39 cellular contexts compared by ENCODE assay signal in genomic region chr10:52762088-52762487, GRCh38. TPM values are rescaled to one million over a fixed set of nuclear protein-coding genes. Genes with fewer than 3 reads are reported as not detected.
"Had no signal": no experiment of that assay in that cellular context is flagged by ENCODE, and none has a peak within 500 bp of the region (broad histone marks: within the 10 kb centered on the region; RNA-seq: fewer than 3 reads in every experiment).

No MANE protein-coding gene starts in this region.

- H3K36me3 Mint-ChIP-seq: activated CD4-positive, alpha-beta memory T cell treated with anti-CD3 and anti-CD28 coated beads for 36 hours; activated naive CD4-positive, alpha-beta T cell treated with anti-CD3 and anti-CD28 coated beads, Interleukin-2, amount 50 U/mL, for 72 hours; activated naive CD8-positive, alpha-beta T cell treated with anti-CD3 and anti-CD28 coated beads for 36 hours had no signal

- H3K36me3 ChIP-seq: adrenal gland, brain microvascular endothelial cell, breast epithelium had no signal

- H3K9me3 Mint-ChIP-seq: activated B cell treated with CpG ODN at 0.5 μM for 24 hours; activated CD4-positive, alpha-beta T cell treated with anti-CD3 and anti-CD28 coated beads, Interleukin-2, amount 10 ng/mL, durations not matched to agents 24 days and 14 days; activated CD8-positive, alpha-beta T cell treated with anti-CD3 and anti-CD28 coated beads for 36 hours; activated naive CD4-positive, alpha-beta T cell treated with anti-CD3 and anti-CD28 coated beads for 36 hours; activated naive CD8-positive, alpha-beta T cell treated with anti-CD3 and anti-CD28 coated beads for 36 hours; activated T-helper 1 cell treated with anti-CD3 and anti-CD28 coated beads, Interleukin-12 subunit alpha, Interleukin-12 subunit beta, Interleukin-2, Interleukin-4 antibody, amounts not matched to agents 30 ng/mL and 10 ng/mL and 1 ng/mL, durations not matched to agents 14 hours and 24 hours and 36 hours; T-helper 1 cell treated with Interleukin-12 subunit alpha and Interleukin-12 subunit beta and Interleukin-4 antibody, amounts not matched to agents 30 μg/mL and 1 μg/mL, for 36 hours; T-helper 2 cell treated with Interferon-gamma antibody and Interleukin-4, amounts not matched to agents 5 μg/mL and 100 μg/mL, for 36 hours had no signal

- H3K27me3 Mint-ChIP-seq: activated CD4-positive, alpha-beta memory T cell treated with anti-CD3 and anti-CD28 coated beads for 36 hours; activated CD4-positive, alpha-beta T cell treated with anti-CD3 and anti-CD28 coated beads, Interleukin-2, amount 10 ng/mL, durations not matched to agents 24 days and 14 days; activated CD8-positive, alpha-beta T cell treated with anti-CD3 and anti-CD28 coated beads for 36 hours; activated naive CD8-positive, alpha-beta T cell treated with anti-CD3 and anti-CD28 coated beads for 36 hours; activated T-helper 17 cell treated with anti-CD3 and anti-CD28 coated beads, Interleukin-2, amount 50 U/mL, for 72 hours had no signal

- H3K4me1 ChIP-seq: adrenal gland, body of pancreas, breast epithelium had no signal

- H3K4me3 Mint-ChIP-seq: activated B cell treated with CpG ODN at 0.5 μM for 24 hours; activated CD4-positive, alpha-beta memory T cell treated with anti-CD3 and anti-CD28 coated beads for 36 hours; activated CD4-positive, alpha-beta T cell treated with anti-CD3 and anti-CD28 coated beads, Interleukin-2, amount 10 ng/mL, durations not matched to agents 24 days and 14 days; activated CD8-positive, alpha-beta T cell treated with anti-CD3 and anti-CD28 coated beads for 36 hours; activated naive CD4-positive, alpha-beta T cell treated with anti-CD3 and anti-CD28 coated beads for 36 hours; activated naive CD8-positive, alpha-beta T cell treated with anti-CD3 and anti-CD28 coated beads for 36 hours; activated T-cell treated with anti-CD3 and anti-CD28 coated beads, Interleukin-2, amount 50 U/mL, for 4 hours; activated T-cell treated with anti-CD3 and anti-CD28 coated beads, Interleukin-2, amount 50 U/mL, for 72 hours; activated T-helper 1 cell treated with anti-CD3 and anti-CD28 coated beads, Interleukin-12 subunit alpha, Interleukin-12 subunit beta, Interleukin-2, Interleukin-4 antibody, amounts not matched to agents 30 ng/mL and 10 ng/mL and 1 ng/mL, durations not matched to agents 14 hours and 24 hours and 36 hours; activated T-helper 17 cell treated with anti-CD3 and anti-CD28 coated beads, Interleukin-2, amount 50 U/mL, for 72 hours; T-helper 1 cell treated with Interleukin-12 subunit alpha and Interleukin-12 subunit beta and Interleukin-4 antibody, amounts not matched to agents 30 μg/mL and 1 μg/mL, for 36 hours; T-helper 2 cell treated with Interferon-gamma antibody and Interleukin-4, amounts not matched to agents 5 μg/mL and 100 μg/mL, for 36 hours had no signal

- H3K27ac Mint-ChIP-seq: activated B cell treated with CpG ODN at 0.5 μM for 24 hours; activated CD4-positive, alpha-beta memory T cell treated with anti-CD3 and anti-CD28 coated beads for 36 hours; activated CD4-positive, alpha-beta T cell treated with anti-CD3 and anti-CD28 coated beads, Interleukin-2, amount 10 ng/mL, durations not matched to agents 24 days and 14 days; activated CD8-positive, alpha-beta T cell treated with anti-CD3 and anti-CD28 coated beads for 36 hours; activated naive CD4-positive, alpha-beta T cell treated with anti-CD3 and anti-CD28 coated beads for 36 hours; activated naive CD8-positive, alpha-beta T cell treated with anti-CD3 and anti-CD28 coated beads for 36 hours; activated T-cell treated with anti-CD3 and anti-CD28 coated beads, Interleukin-2, amount 50 U/mL, for 72 hours; activated T-helper 1 cell treated with anti-CD3 and anti-CD28 coated beads, Interleukin-12 subunit alpha, Interleukin-12 subunit beta, Interleukin-2, Interleukin-4 antibody, amounts not matched to agents 30 ng/mL and 10 ng/mL and 1 ng/mL, durations not matched to agents 14 hours and 24 hours and 36 hours; activated T-helper 17 cell treated with anti-CD3 and anti-CD28 coated beads, Interleukin-2, amount 50 U/mL, for 72 hours; T-helper 1 cell treated with Interleukin-12 subunit alpha and Interleukin-12 subunit beta and Interleukin-4 antibody, amounts not matched to agents 30 μg/mL and 1 μg/mL, for 36 hours; T-helper 2 cell treated with Interferon-gamma antibody and Interleukin-4, amounts not matched to agents 5 μg/mL and 100 μg/mL, for 36 hours had no signal

- DNase-seq: activated B cell treated with CpG ODN at 0.5 μM for 24 hours; activated CD4-positive, alpha-beta memory T cell treated with anti-CD3 and anti-CD28 coated beads for 36 hours; activated CD4-positive, alpha-beta T cell treated with anti-CD3 and anti-CD28 coated beads for 4 hours; activated CD4-positive, alpha-beta T cell treated with anti-CD3 and anti-CD28 coated beads, Interleukin-2, amount 10 ng/mL, durations not matched to agents 24 days and 14 days; activated CD4-positive, alpha-beta T cell treated with anti-CD3 and anti-CD28 coated beads, Interleukin-2, amount 50 U/mL, for 1 hour; activated CD4-positive, alpha-beta T cell treated with anti-CD3 and anti-CD28 coated beads, Interleukin-2, amount 50 U/mL, for 4 hours; activated CD4-positive, CD25-positive, alpha-beta regulatory T cell treated with anti-CD3 and anti-CD28 coated beads, Interleukin-2, amount 50 U/mL, for 72 hours; activated CD8-positive, alpha-beta memory T cell treated with anti-CD3 and anti-CD28 coated beads, Interleukin-2, amount 50 U/mL, for 4 hours; activated CD8-positive, alpha-beta T cell treated with anti-CD3 and anti-CD28 coated beads for 36 hours; activated effector memory CD4-positive, alpha-beta T cell treated with anti-CD3 and anti-CD28 coated beads, Interleukin-2, amount 50 U/mL, for 16 hours; activated gamma-delta T cell treated with Interleukin-2 at 50 U/mL for 16 hours; activated naive CD4-positive, alpha-beta T cell; activated naive CD4-positive, alpha-beta T cell treated with anti-CD3 and anti-CD28 coated beads for 36 hours; activated naive CD4-positive, alpha-beta T cell treated with anti-CD3 and anti-CD28 coated beads, Interleukin-2, amount 50 U/mL, for 16 hours; activated naive CD8-positive, alpha-beta T cell treated with anti-CD3 and anti-CD28 coated beads for 36 hours; activated T-cell treated with anti-CD3 and anti-CD28 coated beads for 4 hours; activated T-cell treated with anti-CD3 and anti-CD28 coated beads, Interleukin-2, amount 50 U/mL, for 1 hour; activated T-cell treated with anti-CD3 and anti-CD28 coated beads, Interleukin-2, amount 50 U/mL, for 4 hours; activated T-cell treated with anti-CD3 and anti-CD28 coated beads, Interleukin-2, amount 50 U/mL, for 72 hours; adrenal gland; amniotic stem cell; aorta; body of pancreas; brain microvascular endothelial cell; central memory CD4-positive, alpha-beta T cell; T-helper 1 cell; T-helper 2 cell; T-helper 9 cell had no signal

- FAIRE-seq: astrocyte, TTC549 had no signal

- H3K9me3 ChIP-seq: adrenal gland, body of pancreas, breast epithelium had no signal

- H3K4me1 Mint-ChIP-seq: activated B cell treated with CpG ODN at 0.5 μM for 24 hours; activated CD4-positive, alpha-beta T cell treated with anti-CD3 and anti-CD28 coated beads, Interleukin-2, amount 10 ng/mL, durations not matched to agents 24 days and 14 days; activated naive CD8-positive, alpha-beta T cell treated with anti-CD3 and anti-CD28 coated beads for 36 hours; activated T-helper 17 cell treated with anti-CD3 and anti-CD28 coated beads, Interleukin-2, amount 50 U/mL, for 72 hours had no signal

- H3K27me3 ChIP-seq: adrenal gland, body of pancreas, brain microvascular endothelial cell, breast epithelium had no signal

- H3K27ac ChIP-seq: adrenal gland, body of pancreas, brain microvascular endothelial cell, breast epithelium, VCaP had no signal

- H3K4me3 ChIP-seq: adrenal gland, body of pancreas, breast epithelium had no signal

RNA-seq across cellular contexts. Expression of gene MBL2, which starts 10.5 kb away (rescaled TPM):
- total RNA-seq: activated B cell treated with CpG ODN at 0.5 μM for 24 hours; activated CD4-positive, alpha-beta memory T cell treated with anti-CD3 and anti-CD28 coated beads for 36 hours; activated CD4-positive, alpha-beta T cell treated with anti-CD3 and anti-CD28 coated beads, Interleukin-2, amount 10 ng/mL, durations not matched to agents 24 days and 14 days; activated CD8-positive, alpha-beta memory T cell treated with anti-CD3 and anti-CD28 coated beads for 36 hours; activated CD8-positive, alpha-beta T cell treated with anti-CD3 and anti-CD28 coated beads for 36 hours; activated naive CD4-positive, alpha-beta T cell treated with anti-CD3 and anti-CD28 coated beads for 36 hours; activated naive CD4-positive, alpha-beta T cell treated with anti-CD3 and anti-CD28 coated beads, Interleukin-2, amount 50 U/mL, for 72 hours; activated naive CD8-positive, alpha-beta T cell treated with anti-CD3 and anti-CD28 coated beads for 36 hours; activated T-cell treated with anti-CD3 and anti-CD28 coated beads, Interleukin-2, amount 50 U/mL, for 4 hours; activated T-cell treated with anti-CD3 and anti-CD28 coated beads, Interleukin-2, amount 50 U/mL, for 72 hours; activated T-helper 1 cell treated with anti-CD3 and anti-CD28 coated beads, Interleukin-12 subunit alpha, Interleukin-12 subunit beta, Interleukin-2, Interleukin-4 antibody, amounts not matched to agents 30 ng/mL and 10 ng/mL and 1 ng/mL, durations not matched to agents 14 hours and 24 hours and 36 hours; activated T-helper 17 cell treated with anti-CD3 and anti-CD28 coated beads, Interleukin-2, amount 50 U/mL, for 72 hours; aorta; astrocyte; body of pancreas; breast epithelium; cardiac septum had no signal
- polyA plus RNA-seq: aorta had no signal
